In genomic region chr22:43925433-43926348, GRCh38 we compare ENCODE assay signal across 1 cellular context.
TF ChIP-seq lines count a peak whose summit lies in the region.

No MANE protein-coding gene starts in this region.

TF ChIP-seq in IMR-90, 13 proteins besides CTCF, POLR2A, EP300 and RAD21 (continued from another document):
- TF ChIP-seq, protein P1, sequence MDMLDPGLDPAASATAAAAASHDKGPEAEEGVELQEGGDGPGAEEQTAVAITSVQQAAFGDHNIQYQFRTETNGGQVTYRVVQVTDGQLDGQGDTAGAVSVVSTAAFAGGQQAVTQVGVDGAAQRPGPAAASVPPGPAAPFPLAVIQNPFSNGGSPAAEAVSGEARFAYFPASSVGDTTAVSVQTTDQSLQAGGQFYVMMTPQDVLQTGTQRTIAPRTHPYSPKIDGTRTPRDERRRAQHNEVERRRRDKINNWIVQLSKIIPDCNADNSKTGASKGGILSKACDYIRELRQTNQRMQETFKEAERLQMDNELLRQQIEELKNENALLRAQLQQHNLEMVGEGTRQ (IDR thresholded peaks at IDR 0.05; ENCODE audit: low read depth, low read length): no peak
